In genomic region chr2:86807121-86807461, GRCh38 we compare ENCODE assay signal across 8 cellular contexts. TPM values are rescaled to one million over a fixed set of nuclear protein-coding genes. Genes with fewer than 3 reads are reported as not detected.
DNase-seq lines count a peak whose midpoint lies in the region; ATAC-seq and TF ChIP-seq lines count a peak whose summit lies in the region.

No MANE protein-coding gene starts in this region.

- H3K27me3 ChIP-seq in BLaER1 (peaks cover 42% of the 10 kb centered on the region), MM.1S (replicated peaks; ENCODE audit: insufficient read depth, low read length) (no peaks in the 10 kb centered on the region), duodenal mucosa (ENCODE audit: control insufficient read depth in 1 of 2, insufficient read depth in 2 of 2, low read length in 2 of 2) (peaks cover 7 to 11% of the 10 kb centered on the region in 2 donors), neural cell (ENCODE audit: insufficient read depth, low read depth, low read length) (no peaks in the 10 kb centered on the region)

- peak overlapping the region; percentile 98 for H3K4me2 ChIP-seq in BLaER1
- H3K4me2 ChIP-seq in MM.1S (ENCODE audit: low read depth, low read length) = peak overlapping the region; percentile 96
- peak overlapping the region; percentile 65 for H3K4me2 ChIP-seq in neural cell (ENCODE audit: low read length)

- no peaks in the 10 kb centered on the region for H3F3A ChIP-seq in MM.1S (ENCODE audit: insufficient read depth, low read length)
- H3F3A ChIP-seq in neural cell (ENCODE audit: insufficient read depth, low read length, poor library complexity, severe bottlenecking) = no peaks in the 10 kb centered on the region

- H3K4me1 ChIP-seq in BLaER1 = peaks cover 22% of the 10 kb centered on the region
- peaks cover 3% of the 10 kb centered on the region; the same call in 1 of the 2 replicates for H3K4me1 ChIP-seq in MM.1S (ENCODE audit: low read length)
- H3K4me1 ChIP-seq in duodenal mucosa (ENCODE audit: control insufficient read depth in 1 of 2, insufficient read depth in 2 of 2, low read length in 2 of 2) = peaks cover 13 to 18% of the 10 kb centered on the region in 2 donors

- H3K9me3 ChIP-seq in BLaER1 = no peaks in the 10 kb centered on the region
- H3K9me3 ChIP-seq in MM.1S (replicated peaks; ENCODE audit: insufficient read depth, low read length) = no peaks in the 10 kb centered on the region
- H3K9me3 ChIP-seq in duodenal mucosa (ENCODE audit: control insufficient read depth in 1 of 2, low read length in 2 of 2) = no peaks in the 10 kb centered on the region
- H3K9me3 ChIP-seq in neural cell (ENCODE audit: low read length) = no peaks in the 10 kb centered on the region

- no peaks in the 10 kb centered on the region for H3K79me2 ChIP-seq in MM.1S (ENCODE audit: low read length)
- no peaks in the 10 kb centered on the region for H3K79me2 ChIP-seq in neural cell (replicated peaks; ENCODE audit: insufficient read depth, low read length)

- no peak for TF ChIP-seq RAD21 in neural cell (conservative IDR thresholded peaks at IDR 0.05)

- H3K4me3 ChIP-seq in BLaER1 = peak overlapping the region; percentile 66
- H3K4me3 ChIP-seq in MM.1S (ENCODE audit: low read length) = peak overlapping the region; percentile 71
- H3K4me3 ChIP-seq in duodenal mucosa (ENCODE audit: low read depth in 1 of 2, low read length in 2 of 2) = peak overlapping the region; percentile 77 to 79
- H3K4me3 ChIP-seq in neural cell (ENCODE audit: low read length) = peak overlapping the region; percentile 71

- H3K9me2 ChIP-seq in MM.1S (replicated peaks; ENCODE audit: insufficient read depth, low read length) = no peaks in the 10 kb centered on the region
- H3K9me2 ChIP-seq in neural cell (ENCODE audit: insufficient read depth, low read length) = no peaks in the 10 kb centered on the region

- ATAC-seq in GM19397 (IDR thresholded peaks at IDR 0.05; ENCODE audit: unreplicated experiment) = no peak

- no peak for TF ChIP-seq EP300 in neural cell (conservative IDR thresholded peaks at IDR 0.05; ENCODE audit: poor library complexity, severe bottlenecking)

- H2AFZ ChIP-seq in MM.1S (ENCODE audit: low read length) (peak overlapping the region; percentile 84), neural cell (ENCODE audit: low read depth, low read length) (peak overlapping the region; percentile 99)

- TF ChIP-seq CTCF in MM.1S (IDR thresholded peaks at IDR 0.05; ENCODE audit: low read length) (no peak), neural cell (IDR thresholded peaks at IDR 0.05; ENCODE audit: poor library complexity, severe bottlenecking) (no peak)

- H3K9ac ChIP-seq in BLaER1 = no peak overlapping the region
- H3K9ac ChIP-seq in MM.1S (ENCODE audit: low read length) = peak overlapping the region; percentile 24; the same call in 1 of the 2 replicates
- H3K9ac ChIP-seq in duodenal mucosa (ENCODE audit: low read depth in 1 of 2, low read length in 2 of 2) = peak overlapping the region; percentile 20 to 60
- H3K9ac ChIP-seq in neural cell (ENCODE audit: low read length) = peak overlapping the region; percentile 79

- no peak for DNase-seq in MM.1S
- no peak for DNase-seq in nucleus accumbens (lab: John Stamatoyannopoulos, UW)
- no peak for DNase-seq in foreskin melanocyte
- no peak for DNase-seq in activated gamma-delta T cell (lab: John Stamatoyannopoulos, UW)

- H3K36me3 ChIP-seq in BLaER1 (no peaks in the 10 kb centered on the region), MM.1S (replicated peaks; ENCODE audit: insufficient read depth, low read length) (no peaks in the 10 kb centered on the region), duodenal mucosa (ENCODE audit: control insufficient read depth in 1 of 2, insufficient read depth in 2 of 2, low read length in 2 of 2) (no peaks in the 10 kb centered on the region), neural cell (ENCODE audit: insufficient read depth, low read length) (no peaks in the 10 kb centered on the region)

- H4K20me1 ChIP-seq in BLaER1 (peaks cover 13% of the 10 kb centered on the region; the same call in 1 of the 2 replicates), MM.1S (ENCODE audit: insufficient read depth, low read length) (no peaks in the 10 kb centered on the region), neural cell (ENCODE audit: insufficient read depth) (no peaks in the 10 kb centered on the region)

- H3K27ac ChIP-seq in BLaER1 = no peak overlapping the region
- no peak overlapping the region for H3K27ac ChIP-seq in MM.1S (ENCODE audit: low read length)
- H3K27ac ChIP-seq in duodenal mucosa (ENCODE audit: low read depth, low read length) = no peak overlapping the region
- peak overlapping the region; percentile 77 for H3K27ac ChIP-seq in neural cell (ENCODE audit: low read length)

TF ChIP-seq in neural cell, 6 proteins besides CTCF, POLR2A, EP300 and RAD21:
- TF ChIP-seq MXI1 (conservative IDR thresholded peaks at IDR 0.05; ENCODE audit: poor library complexity, severe bottlenecking) = no peak
- no peak for TF ChIP-seq SMC3 (conservative IDR thresholded peaks at IDR 0.05; ENCODE audit: poor library complexity)

RNA-seq across cellular contexts. Expression of gene CD8A, which starts 16.4 kb away (rescaled TPM):
- 1.5 and 2.2 TPM in 2 replicates for polyA plus RNA-seq in neural cell
- 0.93 and 1.2 TPM in 2 replicates for polyA minus RNA-seq in neural cell

RNA-seq across cellular contexts. Expression of gene CD8B, which starts 54.6 kb away (rescaled TPM):
- not detected in 2 replicates for polyA plus RNA-seq in neural cell
- polyA minus RNA-seq in neural cell = not detected in 2 replicates
